Comparison of ENCODE assay signal across 16 cellular contexts in the genomic region with DNA sequence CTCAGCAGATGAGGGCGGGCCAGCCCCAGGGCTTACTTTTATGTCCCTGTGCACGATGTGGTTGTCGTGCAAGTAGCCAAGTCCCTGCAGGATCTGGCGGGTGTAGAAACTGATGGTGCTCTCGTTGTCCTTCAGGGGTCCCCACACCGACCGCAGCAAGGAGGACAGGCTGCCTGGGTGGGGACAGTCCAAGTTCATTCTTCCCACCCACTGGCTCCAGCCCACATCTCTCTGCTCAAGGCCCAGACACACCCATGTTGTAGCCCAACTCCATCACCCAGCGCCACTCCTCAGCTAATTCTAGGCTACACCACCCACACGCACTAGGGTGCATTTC. TPM values are rescaled to one million over a fixed set of nuclear protein-coding genes. Genes with fewer than 3 reads are reported as not detected.
DNase-seq lines count a peak whose midpoint lies in the region; ATAC-seq, FAIRE-seq and TF ChIP-seq lines count a peak whose summit lies in the region.
"Had no signal": no experiment of that assay in that cellular context is flagged by ENCODE, and none has a peak within 500 bp of the region (broad histone marks: within the 10 kb centered on the region; RNA-seq: fewer than 3 reads in every experiment).

No MANE protein-coding gene starts in this region.

- FAIRE-seq in GM12891 (lab: Jason Lieb, UNC) = peak; percentile 92
- FAIRE-seq: colon had no signal

- no peak overlapping the region for H2AFZ ChIP-seq in SK-N-SH (ENCODE audit: low read depth)

- H3K9me2 ChIP-seq in SK-N-SH = no peaks in the 10 kb centered on the region

- WGBS in SK-N-SH (ENCODE audit: low lambda C conversion rate) = 100% methylated on average over 9 of the region's 9 CpGs

- peaks cover 4% of the 10 kb centered on the region for H3K27me3 Mint-ChIP-seq in activated naive CD8-positive, alpha-beta T cell treated with anti-CD3 and anti-CD28 coated beads for 36 hours

- H3K4me1 ChIP-seq in BLaER1 (peaks cover 65% of the 10 kb centered on the region), lower lobe of right lung (peaks cover 24% of the 10 kb centered on the region), SK-N-SH (ENCODE audit: control insufficient read depth in 1 of 2, insufficient read depth in 2 of 2, low read depth in 1 of 2, low read length in 1 of 2) (peaks cover 0 to 8% of the 10 kb centered on the region in 2 experiments; a peak in 1 of 4 replicates), SJCRH30 (peaks cover 1% of the 10 kb centered on the region; the same call in 1 of the 2 replicates)

- no peaks in the 10 kb centered on the region for H3K9me3 ChIP-seq in BLaER1
- H3K9me3 ChIP-seq in lower lobe of right lung = no peaks in the 10 kb centered on the region
- no peaks in the 10 kb centered on the region for H3K9me3 ChIP-seq in SK-N-SH
- H3K9me3 ChIP-seq in SJCRH30 (replicated peaks) = no peaks in the 10 kb centered on the region
- H3K9me3 ChIP-seq: upper lobe of left lung had no signal

- no peak overlapping the region for H3K27ac ChIP-seq in BLaER1
- H3K27ac ChIP-seq in lower lobe of right lung = no peak overlapping the region
- H3K27ac ChIP-seq in SK-N-SH (ENCODE audit: low read depth in 2 of 2, low read length in 1 of 2) = no peak overlapping the region
- H3K27ac ChIP-seq in SJCRH30 = no peak overlapping the region

- H3K4me1 Mint-ChIP-seq in activated naive CD8-positive, alpha-beta T cell treated with anti-CD3 and anti-CD28 coated beads for 36 hours = peaks cover 40% of the 10 kb centered on the region

- TF ChIP-seq CTCF in lower lobe of right lung (IDR thresholded peaks at IDR 0.05) (no peak), SK-N-SH (IDR thresholded peaks at IDR 0.05) (no peak)

- H3K4me3 Mint-ChIP-seq in activated naive CD8-positive, alpha-beta T cell treated with anti-CD3 and anti-CD28 coated beads for 36 hours = peak overlapping the region; percentile 68

- H3K9ac ChIP-seq in BLaER1 (0 out of 2 replicates have a peak overlapping the region, but pooled peaks have one; percentile 3), SK-N-SH (no peak overlapping the region)

- DNase-seq in GM12891 (ENCODE audit: insufficient read length, low spot score) (no peak), lower lobe of right lung (no peak), SK-N-SH (no peak), islet precursor cell (no peak), SJCRH30 (no peak)
- no peak for DNase-seq in activated naive CD8-positive, alpha-beta T cell treated with anti-CD3 and anti-CD28 coated beads for 36 hours
- DNase-seq in effector CD4-positive, alpha-beta T cell = no peak
- DNase-seq: foreskin fibroblast, GOT3, Karpas-422, NCI-H2081, T1000 had no signal

- H3K27ac Mint-ChIP-seq in activated naive CD8-positive, alpha-beta T cell treated with anti-CD3 and anti-CD28 coated beads for 36 hours = no peak overlapping the region

- no peak for ATAC-seq in lower lobe of right lung

- H3K4me2 ChIP-seq in BLaER1 = peak overlapping the region; percentile 95
- H3K4me2 ChIP-seq in SK-N-SH = no peak overlapping the region

- peak overlapping the region; percentile 70; the same call in 1 of the 2 replicates for H3K4me3 ChIP-seq in BLaER1
- H3K4me3 ChIP-seq in lower lobe of right lung = peak overlapping the region; percentile 43
- no peak overlapping the region for H3K4me3 ChIP-seq in SK-N-SH (ENCODE audit: low read depth in 2 of 2, low read length in 1 of 2)
- no peak overlapping the region for H3K4me3 ChIP-seq in SJCRH30
- H3K4me3 ChIP-seq: lung had no signal

- no peak for TF ChIP-seq POLR2A in GM12891 (IDR thresholded peaks at IDR 0.05; ENCODE audit: low read depth, low read length)

- H3K9me3 Mint-ChIP-seq in activated naive CD8-positive, alpha-beta T cell treated with anti-CD3 and anti-CD28 coated beads for 36 hours = no peaks in the 10 kb centered on the region

- peaks cover 5% of the 10 kb centered on the region; the same call in 1 of the 2 replicates for H3K79me2 ChIP-seq in SK-N-SH (ENCODE audit: insufficient read depth)

- H4K20me1 ChIP-seq in BLaER1 (no peaks in the 10 kb centered on the region), SK-N-SH (ENCODE audit: insufficient read depth) (no peaks in the 10 kb centered on the region)

- H3K36me3 ChIP-seq in BLaER1 (peaks cover 9% of the 10 kb centered on the region; the same call in 1 of the 2 replicates), lower lobe of right lung (peaks cover 99% of the 10 kb centered on the region), SK-N-SH (replicated peaks in 1 of 2; ENCODE audit: control insufficient read depth in 1 of 2, insufficient read depth in 2 of 2, low read length in 1 of 2) (peaks cover 4 to 32% of the 10 kb centered on the region in 2 experiments), SJCRH30 (0 out of 2 replicates have a peak, but pooled peaks cover 8% of the 10 kb centered on the region)

- peaks cover 10% of the 10 kb centered on the region; the same call in 1 of the 2 replicates for H3K27me3 ChIP-seq in BLaER1
- no peaks in the 10 kb centered on the region for H3K27me3 ChIP-seq in lower lobe of right lung (ENCODE audit: low read depth)
- no peaks in the 10 kb centered on the region for H3K27me3 ChIP-seq in SK-N-SH (ENCODE audit: insufficient read depth)
- H3K27me3 ChIP-seq in SJCRH30 = no peaks in the 10 kb centered on the region
- H3K27me3 ChIP-seq: upper lobe of left lung had no signal

- CTCF ChIA-PET in SK-N-SH (lab: Yijun Ruan, JAX) = interaction anchor here (0.7 to 12.3 kb wide), 5 partner anchors 11 to 619 kb away, joined by 3 to 219 read pairs (median 45); no protein-coding TSS in a partner anchor

- POLR2A ChIA-PET in SK-N-SH (lab: Yijun Ruan, JAX) = no interaction called here

- TF ChIP-seq RAD21 in SK-N-SH (IDR thresholded peaks at IDR 0.05; ENCODE audit: low read length) = no peak

- TF ChIP-seq EP300 in SK-N-SH (IDR thresholded peaks at IDR 0.05; ENCODE audit: borderline replicate concordance in 1 of 2, low read depth in 1 of 2, low read length in 1 of 2) = no peak

- peaks cover 4% of the 10 kb centered on the region for H3K36me3 Mint-ChIP-seq in activated naive CD8-positive, alpha-beta T cell treated with anti-CD3 and anti-CD28 coated beads for 36 hours

- no peaks in the 10 kb centered on the region for H3F3A ChIP-seq in SK-N-SH (replicated peaks; ENCODE audit: insufficient read depth)

- intact Hi-C loops in lower lobe of right lung (cut with DNase I) = no loop called here

TF ChIP-seq in GM12891, 5 proteins besides CTCF, POLR2A, EP300 and RAD21:
- TF ChIP-seq POLR2AphosphoS5 (IDR thresholded peaks at IDR 0.05; ENCODE audit: low read depth, low read length) (no peak), PAX5 (IDR thresholded peaks at IDR 0.05; ENCODE audit: insufficient read depth, low read length, severe bottlenecking) (no peak), POU2F2 (IDR thresholded peaks at IDR 0.05; ENCODE audit: low read depth, low read length) (no peak; the same call in 1 of the 2 replicates), TAF1 (IDR thresholded peaks at IDR 0.05; ENCODE audit: low read depth, low read length) (no peak), SPI1 (IDR thresholded peaks at IDR 0.05; ENCODE audit: low read depth, low read length) (no peak)

TF ChIP-seq in SK-N-SH, 30 proteins besides CTCF, POLR2A, EP300 and RAD21:
- no peak for TF ChIP-seq RCOR1 (IDR thresholded peaks at IDR 0.05; ENCODE audit: low read length)

RNA-seq across cellular contexts. Expression of a gene that starts 7.0 kb away (rescaled TPM):
- polyA plus RNA-seq in GM12891 (2012; ENCODE audit: low read depth, missing spikeins) = 5.0 TPM
- 1 to 10 TPM; 3.0 to 4.5 TPM for total RNA-seq in activated naive CD8-positive, alpha-beta T cell treated with anti-CD3 and anti-CD28 coated beads for 36 hours
- 117 TPM for total RNA-seq in lower lobe of right lung
- 14.5 and 17.3 TPM in 2 replicates for polyA plus RNA-seq in SK-N-SH (2012; rRNA removed)
- polyA plus RNA-seq in SK-N-SH (2012; cell fraction: cytosol; rRNA removed) = 3.9 and 6.9 TPM in 2 replicates
- 95.2 and 113 TPM in 2 replicates for polyA plus RNA-seq in SK-N-SH (2012; cell fraction: nucleus; rRNA removed)
- total RNA-seq in SJCRH30 (2014; rRNA removed; shearing (Covaris generic)) = 8.2 and 10.0 TPM in 2 replicates

RNA-seq across cellular contexts. Expression of a gene that starts 14.8 kb away (rescaled TPM):
- polyA plus RNA-seq in GM12891 (2012; ENCODE audit: low read depth, missing spikeins) = not detected
- not detected for total RNA-seq in activated naive CD8-positive, alpha-beta T cell treated with anti-CD3 and anti-CD28 coated beads for 36 hours
- total RNA-seq in lower lobe of right lung = 1,125 TPM
- not detected in 2 replicates for polyA plus RNA-seq in SK-N-SH (2012; rRNA removed)
- not detected in 2 replicates for polyA plus RNA-seq in SK-N-SH (2012; cell fraction: cytosol; rRNA removed)
- not detected in 2 replicates for polyA plus RNA-seq in SK-N-SH (2012; cell fraction: nucleus; rRNA removed)
- total RNA-seq in SJCRH30 (2014; rRNA removed; shearing (Covaris generic)) = not detected in 2 replicates

RNA-seq across cellular contexts. Expression of a gene that starts 18.0 kb away (rescaled TPM):
- polyA plus RNA-seq in GM12891 (2012; ENCODE audit: low read depth, missing spikeins) = 25.2 TPM
- 10 to 100 TPM; 39.6 to 45.5 TPM for total RNA-seq in activated naive CD8-positive, alpha-beta T cell treated with anti-CD3 and anti-CD28 coated beads for 36 hours
- 29.3 TPM for total RNA-seq in lower lobe of right lung
- 2.0 and 3.0 TPM in 2 replicates for polyA plus RNA-seq in SK-N-SH (2012; rRNA removed)
- polyA plus RNA-seq in SK-N-SH (2012; cell fraction: cytosol; rRNA removed) = 0.21 and 0.52 TPM in 2 replicates
- 12.6 and 15.6 TPM in 2 replicates for polyA plus RNA-seq in SK-N-SH (2012; cell fraction: nucleus; rRNA removed)
- total RNA-seq in SJCRH30 (2014; rRNA removed; shearing (Covaris generic)) = 0.20 and 0.47 TPM in 2 replicates

RNA-seq across cellular contexts. Expression of a gene that starts 23.3 kb away (rescaled TPM):
- polyA plus RNA-seq in GM12891 (2012; ENCODE audit: low read depth, missing spikeins) = 0.12 TPM
- total RNA-seq in activated naive CD8-positive, alpha-beta T cell treated with anti-CD3 and anti-CD28 coated beads for 36 hours = not detected
- 6.8 TPM for total RNA-seq in lower lobe of right lung
- polyA plus RNA-seq in SK-N-SH (2012; rRNA removed) = 0.05 TPM in 2 replicates
- polyA plus RNA-seq in SK-N-SH (2012; cell fraction: cytosol; rRNA removed) = 0.03 and 0.05 TPM in 2 replicates
- polyA plus RNA-seq in SK-N-SH (2012; cell fraction: nucleus; rRNA removed) = 0.48 and 0.55 TPM in 2 replicates
- not detected in 2 replicates for total RNA-seq in SJCRH30 (2014; rRNA removed; shearing (Covaris generic))

RNA-seq across cellular contexts. Expression of a gene that starts 32.6 kb away (rescaled TPM):
- 0.64 TPM for polyA plus RNA-seq in GM12891 (2012; ENCODE audit: low read depth, missing spikeins)
- 1 to 10 TPM; 3.5 to 3.9 TPM for total RNA-seq in activated naive CD8-positive, alpha-beta T cell treated with anti-CD3 and anti-CD28 coated beads for 36 hours
- 0.18 TPM for total RNA-seq in lower lobe of right lung
- polyA plus RNA-seq in SK-N-SH (2012; rRNA removed) = 5.8 and 6.0 TPM in 2 replicates
- polyA plus RNA-seq in SK-N-SH (2012; cell fraction: cytosol; rRNA removed) = 2.4 and 3.7 TPM in 2 replicates
- 2.9 and 3.2 TPM in 2 replicates for polyA plus RNA-seq in SK-N-SH (2012; cell fraction: nucleus; rRNA removed)
- total RNA-seq in SJCRH30 (2014; rRNA removed; shearing (Covaris generic)) = 8.3 TPM in 2 replicates

Comparison
In these comparisons a context has a peak if more than half of its experiments do, and no peak if none do; other contexts are left out.
1. H3K4me3 ChIP-seq: peak in BLaER1 (single experiment) and lower lobe of right lung (single experiment); none in SK-N-SH (0 of 2) and SJCRH30 (single experiment).
2. RNA of a gene that starts 7.0 kb away (total RNA-seq): 117 TPM in lower lobe of right lung (single experiment); 8.2 to 10.0 TPM in SJCRH30 and 3.0 to 4.5 TPM in activated naive CD8-positive, alpha-beta T cell treated with anti-CD3 and anti-CD28 coated beads for 36 hours; every median in the first group is over 10 times any median in the second.
3. RNA of a gene that starts 14.8 kb away (total RNA-seq): 1,125 TPM in lower lobe of right lung (single experiment); not detected in activated naive CD8-positive, alpha-beta T cell treated with anti-CD3 and anti-CD28 coated beads for 36 hours and not detected in SJCRH30; every median in the first group is over 1,000 times any median in the second.
4. RNA of a gene that starts 18.0 kb away (total RNA-seq): 39.6 to 45.5 TPM in activated naive CD8-positive, alpha-beta T cell treated with anti-CD3 and anti-CD28 coated beads for 36 hours and 29.3 TPM in lower lobe of right lung (single experiment); 0.20 to 0.47 TPM in SJCRH30; every median in the first group is over 10 times any median in the second.